ENCODE assay signal across 1 cellular context in genomic region chr13:48656621-48657020, GRCh38.
TF ChIP-seq lines count a peak whose summit lies in the region.

No MANE protein-coding gene starts in this region.

TF ChIP-seq in GM23338, 12 proteins besides CTCF, POLR2A, EP300 and RAD21:
- no peak for TF ChIP-seq REST (IDR thresholded peaks at IDR 0.05; ENCODE audit: unreplicated experiment)
- TF ChIP-seq JUNB (IDR thresholded peaks at IDR 0.05; ENCODE audit: unreplicated experiment) = no peak
- no peak for TF ChIP-seq CREB1 (CRISPR knock-in tag; IDR thresholded peaks at IDR 0.05; ENCODE audit: low read depth)
- no peak for TF ChIP-seq ZNF331 (CRISPR knock-in tag; IDR thresholded peaks at IDR 0.05; ENCODE audit: low read depth)
- TF ChIP-seq STAT1 (IDR thresholded peaks at IDR 0.05; ENCODE audit: unreplicated experiment) = no peak
- no peak for TF ChIP-seq EZH2 (IDR thresholded peaks at IDR 0.05; ENCODE audit: low read depth, unreplicated experiment)
- no peak for TF ChIP-seq ZNF462 (CRISPR knock-in tag; IDR thresholded peaks at IDR 0.05)
- no peak for TF ChIP-seq NANOG (IDR thresholded peaks at IDR 0.05; ENCODE audit: borderline replicate concordance)
- no peak for TF ChIP-seq ZNF114 (CRISPR knock-in tag; IDR thresholded peaks at IDR 0.05)
- TF ChIP-seq POLR2AphosphoS5 (IDR thresholded peaks at IDR 0.05; ENCODE audit: low read depth) = no peak
- no peak for TF ChIP-seq ETS1 (IDR thresholded peaks at IDR 0.05)
- no peak for TF ChIP-seq EZH2phosphoT487 (IDR thresholded peaks at IDR 0.05; ENCODE audit: unreplicated experiment)
